Comparison of ENCODE assay signal across 38 cellular contexts in genomic region chr11:4740735-4741134, GRCh38. TPM values are rescaled to one million over a fixed set of nuclear protein-coding genes. Genes with fewer than 3 reads are reported as not detected.
"Had no signal": no experiment of that assay in that cellular context is flagged by ENCODE, and none has a peak within 500 bp of the region (broad histone marks: within the 10 kb centered on the region; RNA-seq: fewer than 3 reads in every experiment).

No MANE protein-coding gene starts in this region.

- ATAC-seq: activated naive CD4-positive, alpha-beta T cell treated with anti-CD3 and anti-CD28 coated beads, Interleukin-2, amount 50 U/mL, for 72 hours; activated naive CD8-positive, alpha-beta T cell treated with anti-CD3 and anti-CD28 coated beads, Interleukin-2, amount 50 U/mL, for 24 hours; activated T-cell treated with anti-CD3 and anti-CD28 coated beads, Interleukin-2, amount 50 U/mL, for 4 hours; activated T-cell treated with anti-CD3 and anti-CD28 coated beads, Interleukin-2, amount 50 U/mL, for 72 hours; activated T-helper 17 cell treated with anti-CD3 and anti-CD28 coated beads, Interleukin-2, amount 50 U/mL, for 72 hours; body of pancreas had no signal

- H3K27me3 ChIP-seq: adrenal gland, ascending aorta, body of pancreas, brain microvascular endothelial cell, cardiac muscle cell had no signal

- H3K27ac ChIP-seq: adrenal gland, ascending aorta, body of pancreas, brain microvascular endothelial cell, breast epithelium, cardiac muscle cell had no signal

- H3K9me3 ChIP-seq: adrenal gland, ascending aorta, body of pancreas, breast epithelium had no signal

- DNase-seq: activated effector memory CD4-positive, alpha-beta T cell treated with anti-CD3 and anti-CD28 coated beads, Interleukin-2, amount 50 U/mL, for 16 hours; activated effector memory CD4-positive, alpha-beta T cell treated with Interleukin-2 at 50 U/mL for 16 hours; activated gamma-delta T cell; activated gamma-delta T cell treated with Interleukin-2 at 50 U/mL for 16 hours; activated naive CD4-positive, alpha-beta T cell; activated naive CD4-positive, alpha-beta T cell treated with anti-CD3 and anti-CD28 coated beads for 36 hours; activated naive CD4-positive, alpha-beta T cell treated with anti-CD3 and anti-CD28 coated beads, Interleukin-2, amount 10 ng/mL, durations not matched to agents 7 days and 5 days; activated naive CD4-positive, alpha-beta T cell treated with anti-CD3 and anti-CD28 coated beads, Interleukin-2, amount 50 U/mL, for 16 hours; activated naive CD4-positive, alpha-beta T cell treated with Interleukin-2 at 50 U/mL for 16 hours; activated naive CD8-positive, alpha-beta T cell treated with anti-CD3 and anti-CD28 coated beads for 36 hours; activated naive CD8-positive, alpha-beta T cell treated with anti-CD3 and anti-CD28 coated beads, Interleukin-2, amount 10 ng/mL, durations not matched to agents 7 days and 5 days; activated naive CD8-positive, alpha-beta T cell treated with anti-CD3 and anti-CD28 coated beads, Interleukin-2, amount 50 U/mL, for 24 hours; activated T-cell treated with anti-CD3 and anti-CD28 coated beads, Interleukin-2, amount 50 U/mL, for 24 hours; activated T-cell treated with anti-CD3 and anti-CD28 coated beads, Interleukin-2, amount 50 U/mL, for 4 hours; activated T-cell treated with anti-CD3 and anti-CD28 coated beads, Interleukin-2, amount 50 U/mL, for 48 hours; activated T-cell treated with anti-CD3 and anti-CD28 coated beads, Interleukin-2, amount 50 U/mL, for 72 hours; adrenal gland; amniotic stem cell; amygdala; anterior cingulate cortex; body of pancreas; brain microvascular endothelial cell; caudate nucleus; central memory CD4-positive, alpha-beta T cell; cerebellar nuclear complex had no signal

- H3K4me3 ChIP-seq: adrenal gland, ascending aorta, body of pancreas, breast epithelium, cardiac muscle cell had no signal

- H3K4me1 ChIP-seq: adrenal gland, ascending aorta, body of pancreas, breast epithelium had no signal

- H3K36me3 ChIP-seq: adrenal gland, ascending aorta, brain microvascular endothelial cell, breast epithelium, cardiac muscle cell had no signal

RNA-seq across cellular contexts. Expression of gene OR51F1, which starts 29.0 kb away (rescaled TPM):
- total RNA-seq: activated naive CD4-positive, alpha-beta T cell treated with anti-CD3 and anti-CD28 coated beads for 36 hours; activated naive CD4-positive, alpha-beta T cell treated with anti-CD3 and anti-CD28 coated beads, Interleukin-2, amount 50 U/mL, for 72 hours; activated naive CD8-positive, alpha-beta T cell treated with anti-CD3 and anti-CD28 coated beads for 36 hours; activated naive CD8-positive, alpha-beta T cell treated with anti-CD3 and anti-CD28 coated beads, Interleukin-2, amount 10 ng/mL, durations not matched to agents 7 days and 5 days; activated T-cell treated with anti-CD3 and anti-CD28 coated beads, Interleukin-2, amount 50 U/mL, for 4 hours; activated T-cell treated with anti-CD3 and anti-CD28 coated beads, Interleukin-2, amount 50 U/mL, for 72 hours; activated T-helper 1 cell treated with anti-CD3 and anti-CD28 coated beads, Interleukin-12 subunit alpha, Interleukin-12 subunit beta, Interleukin-2, Interleukin-4 antibody, amounts not matched to agents 30 ng/mL and 10 ng/mL and 1 ng/mL, durations not matched to agents 14 hours and 24 hours and 36 hours; activated T-helper 17 cell treated with anti-CD3 and anti-CD28 coated beads, Interleukin-2, amount 50 U/mL, for 72 hours; activated T-helper 2 cell treated with anti-CD3 and anti-CD28 coated beads, Interferon-gamma antibody, Interleukin-2, Interleukin-4, amounts not matched to agents 10 μg/mL and 5 μg/mL and 100 μg/mL, durations not matched to agents 14 hours and 24 hours and 36 hours; adrenal gland; ascending aorta; astrocyte; body of pancreas; breast epithelium; bronchial epithelial cell; cardiac muscle cell; cardiac septum; cerebellum; chondrocyte had no signal
- polyA plus RNA-seq: adipose tissue, adrenal gland, cardiac muscle cell had no signal

RNA-seq across cellular contexts. Expression of gene MMP26, which starts 36.2 kb away (rescaled TPM):
- total RNA-seq: activated naive CD4-positive, alpha-beta T cell treated with anti-CD3 and anti-CD28 coated beads for 36 hours; activated naive CD4-positive, alpha-beta T cell treated with anti-CD3 and anti-CD28 coated beads, Interleukin-2, amount 50 U/mL, for 72 hours; activated naive CD8-positive, alpha-beta T cell treated with anti-CD3 and anti-CD28 coated beads for 36 hours; activated naive CD8-positive, alpha-beta T cell treated with anti-CD3 and anti-CD28 coated beads, Interleukin-2, amount 10 ng/mL, durations not matched to agents 7 days and 5 days; activated T-cell treated with anti-CD3 and anti-CD28 coated beads, Interleukin-2, amount 50 U/mL, for 4 hours; activated T-cell treated with anti-CD3 and anti-CD28 coated beads, Interleukin-2, amount 50 U/mL, for 72 hours; activated T-helper 1 cell treated with anti-CD3 and anti-CD28 coated beads, Interleukin-12 subunit alpha, Interleukin-12 subunit beta, Interleukin-2, Interleukin-4 antibody, amounts not matched to agents 30 ng/mL and 10 ng/mL and 1 ng/mL, durations not matched to agents 14 hours and 24 hours and 36 hours; activated T-helper 17 cell treated with anti-CD3 and anti-CD28 coated beads, Interleukin-2, amount 50 U/mL, for 72 hours; activated T-helper 2 cell treated with anti-CD3 and anti-CD28 coated beads, Interferon-gamma antibody, Interleukin-2, Interleukin-4, amounts not matched to agents 10 μg/mL and 5 μg/mL and 100 μg/mL, durations not matched to agents 14 hours and 24 hours and 36 hours; adrenal gland; ascending aorta; astrocyte; body of pancreas; breast epithelium; bronchial epithelial cell; cardiac muscle cell; cardiac septum; cerebellum; chondrocyte had no signal
- polyA plus RNA-seq: adipose tissue, adrenal gland, cardiac muscle cell had no signal

RNA-seq across cellular contexts. Expression of gene OR51E2, which starts 43.1 kb away (rescaled TPM):
- total RNA-seq: activated naive CD4-positive, alpha-beta T cell treated with anti-CD3 and anti-CD28 coated beads for 36 hours; activated naive CD4-positive, alpha-beta T cell treated with anti-CD3 and anti-CD28 coated beads, Interleukin-2, amount 50 U/mL, for 72 hours; activated naive CD8-positive, alpha-beta T cell treated with anti-CD3 and anti-CD28 coated beads for 36 hours; activated naive CD8-positive, alpha-beta T cell treated with anti-CD3 and anti-CD28 coated beads, Interleukin-2, amount 10 ng/mL, durations not matched to agents 7 days and 5 days; activated T-cell treated with anti-CD3 and anti-CD28 coated beads, Interleukin-2, amount 50 U/mL, for 4 hours; activated T-cell treated with anti-CD3 and anti-CD28 coated beads, Interleukin-2, amount 50 U/mL, for 72 hours; activated T-helper 1 cell treated with anti-CD3 and anti-CD28 coated beads, Interleukin-12 subunit alpha, Interleukin-12 subunit beta, Interleukin-2, Interleukin-4 antibody, amounts not matched to agents 30 ng/mL and 10 ng/mL and 1 ng/mL, durations not matched to agents 14 hours and 24 hours and 36 hours; activated T-helper 17 cell treated with anti-CD3 and anti-CD28 coated beads, Interleukin-2, amount 50 U/mL, for 72 hours; activated T-helper 2 cell treated with anti-CD3 and anti-CD28 coated beads, Interferon-gamma antibody, Interleukin-2, Interleukin-4, amounts not matched to agents 10 μg/mL and 5 μg/mL and 100 μg/mL, durations not matched to agents 14 hours and 24 hours and 36 hours; adrenal gland; body of pancreas; breast epithelium; bronchial epithelial cell; cardiac muscle cell; cardiac septum had no signal
- polyA plus RNA-seq: cardiac muscle cell had no signal
